In genomic region chr2:162333968-162334367, GRCh38 we compare ENCODE assay signal across 9 cellular contexts. TPM values are rescaled to one million over a fixed set of nuclear protein-coding genes. Genes with fewer than 3 reads are reported as not detected.
A peak's percentile ranks its signal among the peaks of the same experiment; 100 is the strongest.
DNase-seq lines count a peak whose midpoint lies in the region; ATAC-seq and TF ChIP-seq lines count a peak whose summit lies in the region.
"Had no signal": no experiment of that assay in that cellular context is flagged by ENCODE, and none has a peak within 500 bp of the region (broad histone marks: within the 10 kb centered on the region; RNA-seq: fewer than 3 reads in every experiment).

No MANE protein-coding gene starts in this region.

- intact Hi-C loops in mucosa of descending colon (cut with DNase I, micrococcal nuclease), result no loop called here

- peak; percentile 42 for ATAC-seq in activated naive CD8-positive, alpha-beta T cell treated with anti-CD3 and anti-CD28 coated beads, Interleukin-2, amount 10 ng/mL, durations not matched to agents 7 days and 5 days (ENCODE audit: low read depth)
- ATAC-seq in GM21786 (IDR thresholded peaks at IDR 0.05; ENCODE audit: unreplicated experiment) (peak; percentile 69), mucosa of descending colon (peak; percentile 69)

- H3K4me1 ChIP-seq in mucosa of descending colon (ENCODE audit: low read depth), result no peaks in the 10 kb centered on the region

- H3K9me3 ChIP-seq in mucosa of descending colon, result no peaks in the 10 kb centered on the region

- H3K27me3 Mint-ChIP-seq in activated naive CD8-positive, alpha-beta T cell treated with anti-CD3 and anti-CD28 coated beads, Interleukin-2, amount 10 ng/mL, durations not matched to agents 7 days and 5 days, result no peaks in the 10 kb centered on the region
- no peaks in the 10 kb centered on the region for H3K27me3 Mint-ChIP-seq in activated naive CD8-positive, alpha-beta T cell treated with anti-CD3 and anti-CD28 coated beads for 36 hours
- H3K27me3 Mint-ChIP-seq: activated naive CD8-positive, alpha-beta T cell had no signal

- H3K36me3 Mint-ChIP-seq in activated naive CD8-positive, alpha-beta T cell treated with anti-CD3 and anti-CD28 coated beads, Interleukin-2, amount 10 ng/mL, durations not matched to agents 7 days and 5 days, result no peaks in the 10 kb centered on the region
- H3K36me3 Mint-ChIP-seq in activated naive CD8-positive, alpha-beta T cell treated with anti-CD3 and anti-CD28 coated beads for 36 hours, result no peaks in the 10 kb centered on the region
- H3K36me3 Mint-ChIP-seq: activated naive CD8-positive, alpha-beta T cell had no signal

- no peak overlapping the region for H3K27ac Mint-ChIP-seq in activated naive CD8-positive, alpha-beta T cell treated with anti-CD3 and anti-CD28 coated beads, Interleukin-2, amount 10 ng/mL, durations not matched to agents 7 days and 5 days
- H3K27ac Mint-ChIP-seq in activated naive CD8-positive, alpha-beta T cell treated with anti-CD3 and anti-CD28 coated beads for 36 hours, result no peak overlapping the region
- H3K27ac Mint-ChIP-seq: activated naive CD8-positive, alpha-beta T cell had no signal

- H3K4me3 Mint-ChIP-seq in activated naive CD8-positive, alpha-beta T cell treated with anti-CD3 and anti-CD28 coated beads, Interleukin-2, amount 10 ng/mL, durations not matched to agents 7 days and 5 days, result no peak overlapping the region
- H3K4me3 Mint-ChIP-seq in activated naive CD8-positive, alpha-beta T cell treated with anti-CD3 and anti-CD28 coated beads for 36 hours, result no peak overlapping the region
- H3K4me3 Mint-ChIP-seq: activated naive CD8-positive, alpha-beta T cell had no signal

- no peak overlapping the region for H3K4me3 ChIP-seq in mucosa of descending colon

- H3K36me3 ChIP-seq in mucosa of descending colon (ENCODE audit: low read depth), result no peaks in the 10 kb centered on the region

- TF ChIP-seq CTCF in mucosa of descending colon (IDR thresholded peaks at IDR 0.05), result peak; percentile 18

- no peak for DNase-seq in activated naive CD8-positive, alpha-beta T cell treated with anti-CD3 and anti-CD28 coated beads, Interleukin-2, amount 10 ng/mL, durations not matched to agents 7 days and 5 days
- DNase-seq in activated naive CD8-positive, alpha-beta T cell treated with anti-CD3 and anti-CD28 coated beads for 36 hours, result no peak
- DNase-seq in LoVo (ENCODE audit: low spot score), result peak; percentile 14
- peak; percentile 5 for DNase-seq in amniotic stem cell (lab: John Stamatoyannopoulos, UW)
- peak in 2 of 3 donors; percentile 42 to 82 for DNase-seq in mucosa of descending colon
- DNase-seq in NCI-H446 treated with DMSO at 0.1 percent for 48 hours (lab: John Stamatoyannopoulos, UW), result no peak
- no peak for DNase-seq in 8988T

- H3K4me1 Mint-ChIP-seq in activated naive CD8-positive, alpha-beta T cell treated with anti-CD3 and anti-CD28 coated beads, Interleukin-2, amount 10 ng/mL, durations not matched to agents 7 days and 5 days, result peaks cover 2% of the 10 kb centered on the region
- H3K4me1 Mint-ChIP-seq in activated naive CD8-positive, alpha-beta T cell treated with anti-CD3 and anti-CD28 coated beads for 36 hours, result no peaks in the 10 kb centered on the region

- POLR2A ChIA-PET in activated naive CD8-positive, alpha-beta T cell treated with anti-CD3 and anti-CD28 coated beads, Interleukin-2, amount 10 ng/mL, durations not matched to agents 7 days and 5 days (lab: Charles Lee), result interaction anchor here (1.6 kb wide), 1 partner anchor 15 kb away, joined by 5 read pairs; the partner anchor contains the start of gene IFIH1

- no peaks in the 10 kb centered on the region for H3K9me3 Mint-ChIP-seq in activated naive CD8-positive, alpha-beta T cell treated with anti-CD3 and anti-CD28 coated beads, Interleukin-2, amount 10 ng/mL, durations not matched to agents 7 days and 5 days
- no peaks in the 10 kb centered on the region for H3K9me3 Mint-ChIP-seq in activated naive CD8-positive, alpha-beta T cell treated with anti-CD3 and anti-CD28 coated beads for 36 hours

RNA-seq across cellular contexts. Expression of gene GCA, which starts 10.0 kb away (rescaled TPM):
- 10 to 100 TPM; 14.7 to 20.9 TPM for total RNA-seq in activated naive CD8-positive, alpha-beta T cell treated with anti-CD3 and anti-CD28 coated beads, Interleukin-2, amount 10 ng/mL, durations not matched to agents 7 days and 5 days
- total RNA-seq in activated naive CD8-positive, alpha-beta T cell treated with anti-CD3 and anti-CD28 coated beads for 36 hours, result 10 to 100 TPM; 20.8 to 21.5 TPM
- total RNA-seq in mucosa of descending colon, result 10 to 100 TPM; 14.1 to 32.8 (median 29.1) TPM

RNA-seq across cellular contexts. Expression of gene IFIH1, which starts 15.5 kb away (rescaled TPM):
- 10 to 100 TPM; 45.9 to 50.4 TPM for total RNA-seq in activated naive CD8-positive, alpha-beta T cell treated with anti-CD3 and anti-CD28 coated beads, Interleukin-2, amount 10 ng/mL, durations not matched to agents 7 days and 5 days
- 10 to 100 TPM; 35.9 to 36.8 TPM for total RNA-seq in activated naive CD8-positive, alpha-beta T cell treated with anti-CD3 and anti-CD28 coated beads for 36 hours
- 10 to 100 TPM; 15.1 to 20.9 (median 18.3) TPM for total RNA-seq in mucosa of descending colon

Comparison
In these comparisons a context has a peak if more than half of its experiments do, and no peak if none do; other contexts are left out.
1. DNase-seq: peak in LoVo (single experiment), amniotic stem cell (single experiment) and mucosa of descending colon (2 of 3); none in activated naive CD8-positive, alpha-beta T cell treated with anti-CD3 and anti-CD28 coated beads, Interleukin-2, amount 10 ng/mL, durations not matched to agents 7 days and 5 days (single experiment), activated naive CD8-positive, alpha-beta T cell treated with anti-CD3 and anti-CD28 coated beads for 36 hours (single experiment), NCI-H446 treated with DMSO at 0.1 percent for 48 hours (single experiment) and 8988T (single experiment).
2. Peak in every context shown above with its lines, with median percentiles within 50 percentile points of each other: ATAC-seq.